In the genomic region with DNA sequence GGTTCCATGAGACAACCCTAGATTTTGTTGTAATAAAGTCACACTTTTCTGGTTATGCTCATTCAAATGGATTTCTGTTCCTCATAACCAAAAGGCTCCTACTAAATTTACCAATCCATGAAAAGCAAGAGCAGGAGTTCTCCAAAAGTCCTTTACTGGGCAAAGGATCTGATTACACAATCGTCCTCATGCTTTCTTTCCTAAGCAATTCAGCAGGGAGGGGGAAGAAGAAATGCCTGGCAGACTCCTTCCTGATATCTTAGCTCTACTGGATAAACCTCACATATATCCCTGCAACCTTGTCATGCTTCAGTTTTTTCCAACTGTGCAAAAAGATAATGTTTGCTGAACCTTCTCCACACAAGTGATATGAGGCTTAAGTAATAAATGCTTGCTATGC, we compare ENCODE assay signal across 20 cellular contexts.
DNase-seq lines count a peak whose midpoint lies in the region; ATAC-seq and TF ChIP-seq lines count a peak whose summit lies in the region.
"Had no signal": no experiment of that assay in that cellular context is flagged by ENCODE, and none has a peak within 500 bp of the region (broad histone marks: within the 10 kb centered on the region; RNA-seq: fewer than 3 reads in every experiment).

No MANE protein-coding gene starts in this region.

- H3K27me3 Mint-ChIP-seq in HFFc6 (ENCODE audit: insufficient read depth) (peaks cover 11% of the 10 kb centered on the region), glutamatergic neuron (ENCODE audit: unreplicated experiment) (no peaks in the 10 kb centered on the region)
- peaks cover 8% of the 10 kb centered on the region for H3K27me3 Mint-ChIP-seq in activated T-cell treated with anti-CD3 and anti-CD28 coated beads, Interleukin-2, amount 50 U/mL, for 4 hours (ENCODE audit: low read depth)

- no peak overlapping the region for H3K27ac ChIP-seq in left lung
- H3K27ac ChIP-seq: gastroesophageal sphincter, HL-60, VCaP had no signal

- H3K27ac Mint-ChIP-seq in HFFc6 (no peak overlapping the region), glutamatergic neuron (ENCODE audit: unreplicated experiment) (no peak overlapping the region)
- H3K27ac Mint-ChIP-seq: activated CD8-positive, alpha-beta T cell treated with anti-CD3 and anti-CD28 coated beads for 36 hours; activated T-helper 1 cell treated with anti-CD3 and anti-CD28 coated beads, Interleukin-12 subunit alpha, Interleukin-12 subunit beta, Interleukin-2, Interleukin-4 antibody, amounts not matched to agents 30 ng/mL and 10 ng/mL and 1 ng/mL, durations not matched to agents 14 hours and 24 hours and 36 hours had no signal

- H3K9me3 Mint-ChIP-seq in HFFc6 (peaks cover 15% of the 10 kb centered on the region), glutamatergic neuron (ENCODE audit: unreplicated experiment) (peaks cover 3% of the 10 kb centered on the region)
- H3K9me3 Mint-ChIP-seq in activated T-cell treated with anti-CD3 and anti-CD28 coated beads, Interleukin-2, amount 50 U/mL, for 4 hours = peaks cover 21% of the 10 kb centered on the region

- H3K9me3 ChIP-seq in left lung = peaks cover 0 to 18% of the 10 kb centered on the region in 2 donors

- no peaks in the 10 kb centered on the region for H3K27me3 ChIP-seq in left lung
- H3K27me3 ChIP-seq: gastroesophageal sphincter had no signal

- H3K4me3 Mint-ChIP-seq in HFFc6 = peak overlapping the region; percentile 66
- H3K4me3 Mint-ChIP-seq in glutamatergic neuron (ENCODE audit: unreplicated experiment) = no peak overlapping the region
- no peak overlapping the region for H3K4me3 Mint-ChIP-seq in activated T-cell treated with anti-CD3 and anti-CD28 coated beads, Interleukin-2, amount 50 U/mL, for 4 hours
- H3K4me3 Mint-ChIP-seq: activated CD8-positive, alpha-beta T cell treated with anti-CD3 and anti-CD28 coated beads for 36 hours; activated T-helper 1 cell treated with anti-CD3 and anti-CD28 coated beads, Interleukin-12 subunit alpha, Interleukin-12 subunit beta, Interleukin-2, Interleukin-4 antibody, amounts not matched to agents 30 ng/mL and 10 ng/mL and 1 ng/mL, durations not matched to agents 14 hours and 24 hours and 36 hours; central memory CD8-positive, alpha-beta T cell; natural killer cell treated with Interleukin-12 subunit alpha and Interleukin-12 subunit beta and Interleukin-15 and Interleukin-18, amount 100 ng/mL, for 72 hours had no signal

- H3K4me1 Mint-ChIP-seq in HFFc6 (ENCODE audit: low read depth) (peaks cover 7% of the 10 kb centered on the region), glutamatergic neuron (ENCODE audit: low read depth, unreplicated experiment) (no peaks in the 10 kb centered on the region)
- H3K4me1 Mint-ChIP-seq in activated T-cell treated with anti-CD3 and anti-CD28 coated beads, Interleukin-2, amount 50 U/mL, for 4 hours (ENCODE audit: low read depth) = no peaks in the 10 kb centered on the region
- H3K4me1 Mint-ChIP-seq: central memory CD8-positive, alpha-beta T cell had no signal

- intact Hi-C loops in left lung (cut with DNase I) = no loop called here

- H3K36me3 ChIP-seq in left lung = no peaks in the 10 kb centered on the region
- H3K36me3 ChIP-seq: gastroesophageal sphincter had no signal

- H3K4me3 ChIP-seq in AG09309 (ENCODE audit: control insufficient read depth, low read depth, low read length) (no peak overlapping the region), choroid plexus epithelial cell (ENCODE audit: low read depth, low read length) (no peak overlapping the region), left lung (no peak overlapping the region)
- H3K4me3 ChIP-seq: gastroesophageal sphincter, GM12878 had no signal

- H3K36me3 Mint-ChIP-seq in HFFc6 (ENCODE audit: low read depth) (no peaks in the 10 kb centered on the region), glutamatergic neuron (ENCODE audit: unreplicated experiment) (no peaks in the 10 kb centered on the region)
- H3K36me3 Mint-ChIP-seq in activated T-cell treated with anti-CD3 and anti-CD28 coated beads, Interleukin-2, amount 50 U/mL, for 4 hours (ENCODE audit: insufficient read depth) = no peaks in the 10 kb centered on the region

- ATAC-seq in left lung (peak; percentile 88), HG02759 (IDR thresholded peaks at IDR 0.05; ENCODE audit: unreplicated experiment) (no peak)
- ATAC-seq in activated T-cell treated with anti-CD3 and anti-CD28 coated beads, Interleukin-2, amount 50 U/mL, for 4 hours = no peak
- ATAC-seq: activated CD8-positive, alpha-beta T cell treated with anti-CD3 and anti-CD28 coated beads for 36 hours; gastroesophageal sphincter; GM12878; natural killer cell treated with Interleukin-12 subunit alpha and Interleukin-12 subunit beta and Interleukin-15 and Interleukin-18, amount 100 ng/mL, for 72 hours; PC-3 had no signal

- H3K4me1 ChIP-seq in left lung = no peaks in the 10 kb centered on the region
- H3K4me1 ChIP-seq: gastroesophageal sphincter had no signal

- no peak for TF ChIP-seq CTCF in AG09309 (IDR thresholded peaks at IDR 0.05; ENCODE audit: control insufficient read depth, insufficient read depth, low read depth, low read length, missing control alignments)
- TF ChIP-seq CTCF in HFFc6 (IDR thresholded peaks at IDR 0.05) = no peak
- TF ChIP-seq CTCF in choroid plexus epithelial cell (conservative IDR thresholded peaks at IDR 0.05; ENCODE audit: low read depth, low read length) = no peak
- no peak for TF ChIP-seq CTCF in left lung (IDR thresholded peaks at IDR 0.05)
- no peak for TF ChIP-seq CTCF in glutamatergic neuron (IDR thresholded peaks at IDR 0.05; ENCODE audit: partially characterized antibody, unreplicated experiment)

- DNase-seq in AG09309 (ENCODE audit: low read depth) = peak; percentile 1
- no peak for DNase-seq in HFFc6
- peak; percentile 34 for DNase-seq in choroid plexus epithelial cell (ENCODE audit: low read depth)
- no peak for DNase-seq in left lung
- DNase-seq in glutamatergic neuron = no peak
- DNase-seq in activated T-cell treated with anti-CD3 and anti-CD28 coated beads, Interleukin-2, amount 50 U/mL, for 4 hours = no peak
- no peak for DNase-seq in NCI-H510A (lab: John Stamatoyannopoulos, UW)
- DNase-seq: activated CD8-positive, alpha-beta T cell treated with anti-CD3 and anti-CD28 coated beads for 36 hours; effector CD8-positive, alpha-beta T cell; NCI-H1694; NCI-H526 treated with DMSO at 0.1 percent for 48 hours; PC-3 had no signal

Comparison
In these comparisons a context has a peak if more than half of its experiments do, and no peak if none do; other contexts are left out.
1. DNase-seq: peak in AG09309 (single experiment) and choroid plexus epithelial cell (single experiment); none in HFFc6 (single experiment), left lung (0 of 2), glutamatergic neuron (single experiment), activated T-cell treated with anti-CD3 and anti-CD28 coated beads, Interleukin-2, amount 50 U/mL, for 4 hours (single experiment) and NCI-H510A (single experiment).